ENCODE assay signal across 2 cellular contexts in genomic region chr9:112273826-112274225, GRCh38.
TF ChIP-seq lines count a peak whose summit lies in the region.

No MANE protein-coding gene starts in this region.

TF ChIP-seq in SK-N-SH, 30 proteins besides CTCF, POLR2A, EP300 and RAD21:
- TF ChIP-seq MEF2A (IDR thresholded peaks at IDR 0.05; ENCODE audit: borderline replicate concordance, low read depth), result no peak
- no peak for TF ChIP-seq USF2 (IDR thresholded peaks at IDR 0.05; ENCODE audit: borderline replicate concordance, low read depth, low read length)
- TF ChIP-seq TAF1 (IDR thresholded peaks at IDR 0.05; ENCODE audit: borderline replicate concordance, low read depth, low read length), result no peak
- TF ChIP-seq USF1 (IDR thresholded peaks at IDR 0.05; ENCODE audit: borderline replicate concordance, low read depth), result no peak
- no peak for TF ChIP-seq JUND (IDR thresholded peaks at IDR 0.05)
- no peak for TF ChIP-seq NFIC (IDR thresholded peaks at IDR 0.05; ENCODE audit: borderline replicate concordance)
- no peak for TF ChIP-seq RXRA (IDR thresholded peaks at IDR 0.05; ENCODE audit: borderline replicate concordance, low read depth)
- TF ChIP-seq RCOR1 (IDR thresholded peaks at IDR 0.05; ENCODE audit: low read length), result no peak
- no peak for TF ChIP-seq RFX5 (IDR thresholded peaks at IDR 0.05; ENCODE audit: low read length)
- TF ChIP-seq MXI1 (IDR thresholded peaks at IDR 0.05; ENCODE audit: low read depth, low read length), result no peak
- TF ChIP-seq PBX3 (IDR thresholded peaks at IDR 0.05), result no peak
- no peak for TF ChIP-seq IRF3 (IDR thresholded peaks at IDR 0.05; ENCODE audit: low read depth, low read length)
- no peak for TF ChIP-seq REST (IDR thresholded peaks at IDR 0.05; ENCODE audit: low read depth, low read length)
- no peak for TF ChIP-seq NRF1 (IDR thresholded peaks at IDR 0.05; ENCODE audit: low read depth, low read length)
- no peak for TF ChIP-seq SMC3 (IDR thresholded peaks at IDR 0.05; ENCODE audit: low read depth, low read length)

TF ChIP-seq in SK-N-SH treated with all-trans-retinoic acid at 6 μM for 48 hours, 23 proteins besides CTCF, POLR2A, EP300 and RAD21:
- no peak for TF ChIP-seq TSHZ2 (CRISPR knock-in tag; IDR thresholded peaks at IDR 0.05)
- TF ChIP-seq POU6F1 (CRISPR knock-in tag; IDR thresholded peaks at IDR 0.05; ENCODE audit: borderline replicate concordance, low read depth), result no peak
- no peak for TF ChIP-seq RARB (CRISPR knock-in tag; IDR thresholded peaks at IDR 0.05)
- TF ChIP-seq ZNF8 (CRISPR knock-in tag; IDR thresholded peaks at IDR 0.05), result no peak
- no peak for TF ChIP-seq ESRRG (CRISPR knock-in tag; IDR thresholded peaks at IDR 0.05)
- TF ChIP-seq CREB5 (CRISPR knock-in tag; IDR thresholded peaks at IDR 0.05; ENCODE audit: low read depth), result no peak
- TF ChIP-seq TCF4 (CRISPR knock-in tag; IDR thresholded peaks at IDR 0.05; ENCODE audit: borderline replicate concordance), result no peak
- TF ChIP-seq TOX (CRISPR knock-in tag; IDR thresholded peaks at IDR 0.05; ENCODE audit: borderline replicate concordance), result no peak
- no peak for TF ChIP-seq PPARA (CRISPR knock-in tag; IDR thresholded peaks at IDR 0.05; ENCODE audit: borderline replicate concordance)
- TF ChIP-seq SNAI2 (CRISPR knock-in tag; IDR thresholded peaks at IDR 0.05), result no peak
- no peak for TF ChIP-seq GLIS3 (CRISPR knock-in tag; IDR thresholded peaks at IDR 0.05)
- TF ChIP-seq CSRNP3 (CRISPR knock-in tag; IDR thresholded peaks at IDR 0.05), result no peak
- no peak for TF ChIP-seq ZC3H10 (CRISPR knock-in tag; IDR thresholded peaks at IDR 0.05)
- no peak for TF ChIP-seq CSDC2 (CRISPR knock-in tag; IDR thresholded peaks at IDR 0.05)
